Comparison of ENCODE assay signal across 1 cellular context in genomic region chr19:1411255-1412191, GRCh38.
TF ChIP-seq lines count a peak whose summit lies in the region.

No MANE protein-coding gene starts in this region.

TF ChIP-seq in endothelial cell of umbilical vein, 7 proteins besides CTCF, POLR2A, EP300 and RAD21 (continued from another document):
- TF ChIP-seq FOS (IDR thresholded peaks at IDR 0.05; ENCODE audit: borderline replicate concordance, insufficient read depth, low read length), result no peak
- TF ChIP-seq MAX (IDR thresholded peaks at IDR 0.05; ENCODE audit: insufficient read depth, insufficient read length), result no peak
- no peak for TF ChIP-seq MYC (IDR thresholded peaks at IDR 0.05; ENCODE audit: low read depth, low read length)
- TF ChIP-seq EZH2 (IDR thresholded peaks at IDR 0.05; ENCODE audit: borderline replicate concordance, low read depth, low read length, severe bottlenecking), result no peak
- TF ChIP-seq POLR2AphosphoS5 (IDR thresholded peaks at IDR 0.05; ENCODE audit: insufficient read depth, low read depth, low read length), result no peak
